ENCODE assay signal across 14 cellular contexts in genomic region chr11:3161309-3161708, GRCh38. TPM values are rescaled to one million over a fixed set of nuclear protein-coding genes. Genes with fewer than 3 reads are reported as not detected.
A peak's percentile ranks its signal among the peaks of the same experiment; 100 is the strongest.
DNase-seq lines count a peak whose midpoint lies in the region; ATAC-seq and TF ChIP-seq lines count a peak whose summit lies in the region.
"Had no signal": no experiment of that assay in that cellular context is flagged by ENCODE, and none has a peak within 500 bp of the region (broad histone marks: within the 10 kb centered on the region; RNA-seq: fewer than 3 reads in every experiment).

No MANE protein-coding gene starts in this region.

- CTCF ChIA-PET in Calu3 (lab: Charles Lee): no interaction called here

- H3K4me1 ChIP-seq in hepatocyte (ENCODE audit: insufficient read depth) (peaks cover 17% of the 10 kb centered on the region), psoas muscle (peaks cover 58% of the 10 kb centered on the region), colonic mucosa (peaks cover 13% of the 10 kb centered on the region)
- H3K4me1 ChIP-seq: foreskin keratinocyte had no signal

- H3K9me2 ChIP-seq in hepatocyte (replicated peaks; ENCODE audit: insufficient read depth): no peaks in the 10 kb centered on the region

- H3K9me3 ChIP-seq in hepatocyte (ENCODE audit: low read depth) (no peaks in the 10 kb centered on the region), psoas muscle (no peaks in the 10 kb centered on the region), colonic mucosa (no peaks in the 10 kb centered on the region)

- peaks cover 16% of the 10 kb centered on the region for H4K20me1 ChIP-seq in hepatocyte (ENCODE audit: insufficient read depth, poor library complexity, severe bottlenecking)

- H3K79me2 ChIP-seq in hepatocyte: peaks cover 32% of the 10 kb centered on the region

- H3K4me3 ChIP-seq in hepatocyte (no peak overlapping the region), psoas muscle (peak overlapping the region; percentile 70), colonic mucosa (no peak overlapping the region)
- H3K4me3 ChIP-seq: GM12878 had no signal

- peak overlapping the region; percentile 85 for H3K4me2 ChIP-seq in hepatocyte

- peaks cover 13 to 17% of the 10 kb centered on the region in 2 donors for H3K36me3 Mint-ChIP-seq in CD14-positive monocyte
- peaks cover 17% of the 10 kb centered on the region for H3K36me3 Mint-ChIP-seq in Calu3 (ENCODE audit: insufficient read depth, unreplicated experiment)

- peaks cover 77% of the 10 kb centered on the region for H3K4me1 Mint-ChIP-seq in CD14-positive monocyte
- H3K4me1 Mint-ChIP-seq in Calu3 (ENCODE audit: low read depth, unreplicated experiment): peaks cover 15% of the 10 kb centered on the region

- H3K27me3 ChIP-seq in hepatocyte: peaks cover 9% of the 10 kb centered on the region
- H3K27me3 ChIP-seq in psoas muscle (ENCODE audit: insufficient read depth in 3 of 3, low read length in 2 of 3): no peaks in the 10 kb centered on the region
- no peaks in the 10 kb centered on the region for H3K27me3 ChIP-seq in colonic mucosa

- no peak overlapping the region for H3K27ac Mint-ChIP-seq in CD14-positive monocyte
- H3K27ac Mint-ChIP-seq in Calu3 (ENCODE audit: unreplicated experiment): no peak overlapping the region
- H3K27ac Mint-ChIP-seq: activated CD4-positive, alpha-beta T cell treated with anti-CD3 and anti-CD28 coated beads for 36 hours had no signal

- H3K9me3 Mint-ChIP-seq in CD14-positive monocyte (peaks cover 0 to 4% (median 0%) of the 10 kb centered on the region in 7 donors), Calu3 (ENCODE audit: low read depth, unreplicated experiment) (no peaks in the 10 kb centered on the region)

- H3K27ac ChIP-seq in angular gyrus (ENCODE audit: low read depth, low read length) (peak overlapping the region; percentile 31), hepatocyte (no peak overlapping the region), psoas muscle (peak overlapping the region; percentile 41), colonic mucosa (no peak overlapping the region)
- H3K27ac ChIP-seq: C4-2B, foreskin keratinocyte had no signal

- intact Hi-C loops in CD14-positive monocyte (cut with micrococcal nuclease) (loop anchor here in 1 of 2 donors (5.0 kb wide), 1 partner anchor 49 kb away; no protein-coding TSS in a partner anchor), psoas muscle (cut with DNase I) (loop anchor here (1.0 to 10.0 kb wide), 3 partner anchors 14 to 107 kb away; partner anchors contain the start of gene CARS1 (in 1 of the 2)), colonic mucosa (cut with DNase I) (no loop called here), Calu3 (cut with micrococcal nuclease; ENCODE audit: unreplicated experiment) (no loop called here)

- TF ChIP-seq POLR2A in GM18505 (IDR thresholded peaks at IDR 0.05; ENCODE audit: borderline replicate concordance, extremely low read depth, insufficient read depth, insufficient read length): no peak

- ATAC-seq in psoas muscle: no peak
- ATAC-seq in GM18505 (IDR thresholded peaks at IDR 0.05; ENCODE audit: unreplicated experiment): no peak
- ATAC-seq: activated CD4-positive, alpha-beta T cell treated with anti-CD3 and anti-CD28 coated beads for 36 hours; GM12878 had no signal

- H3K36me3 ChIP-seq in hepatocyte (replicated peaks; ENCODE audit: insufficient read depth, low read depth): no peaks in the 10 kb centered on the region
- H3K36me3 ChIP-seq in psoas muscle (ENCODE audit: insufficient read depth in 1 of 2, low read depth in 1 of 2): no peaks in the 10 kb centered on the region
- no peaks in the 10 kb centered on the region for H3K36me3 ChIP-seq in colonic mucosa

- H3K4me3 Mint-ChIP-seq in CD14-positive monocyte: peak overlapping the region in 1 of 2 donors; percentile 83
- no peak overlapping the region for H3K4me3 Mint-ChIP-seq in Calu3 (ENCODE audit: low read depth, unreplicated experiment)
- H3K4me3 Mint-ChIP-seq: activated CD4-positive, alpha-beta T cell treated with anti-CD3 and anti-CD28 coated beads for 36 hours had no signal

- peaks cover 4 to 9% (median 6%) of the 10 kb centered on the region in 3 donors for H3K27me3 Mint-ChIP-seq in CD14-positive monocyte (ENCODE audit: low read depth in 3 of 3)
- H3K27me3 Mint-ChIP-seq in Calu3 (ENCODE audit: unreplicated experiment): peaks cover 60% of the 10 kb centered on the region

- DNase-seq in CD14-positive monocyte (ENCODE audit: low spot score) (peak; percentile 41), hepatocyte (ENCODE audit: low spot score) (no peak), psoas muscle (peak in 1 of 2 donors; percentile 49), KG1 (lab: John Stamatoyannopoulos, UW) (no peak), colonic mucosa (no peak), Calu3 (no peak)
- DNase-seq: activated CD4-positive, alpha-beta T cell treated with anti-CD3 and anti-CD28 coated beads for 36 hours; amniotic stem cell; foreskin keratinocyte; NCI-H1694 had no signal

- TF ChIP-seq CTCF in CD14-positive monocyte (IDR thresholded peaks at IDR 0.05) (no peak), hepatocyte (IDR thresholded peaks at IDR 0.05; ENCODE audit: poor library complexity) (no peak), psoas muscle (IDR thresholded peaks at IDR 0.05) (no peak), colonic mucosa (IDR thresholded peaks at IDR 0.05) (no peak), Calu3 (IDR thresholded peaks at IDR 0.05; ENCODE audit: unreplicated experiment) (no peak)

- 92% methylated on average over 14 of the region's 14 CpGs for WGBS in hepatocyte (ENCODE audit: low lambda C conversion rate, missing lambda C conversion rate)
- 75 to 83% (median 80%) methylated on average over 14 of the region's 14 CpGs for WGBS in psoas muscle, 3 donors

- no peak overlapping the region for H2AFZ ChIP-seq in hepatocyte

- H3K9ac ChIP-seq in colonic mucosa (ENCODE audit: low read depth in 2 of 2, low read length in 2 of 2): peak overlapping the region in 1 of 2 donors; percentile 66

- no TSS peak for BruUV-seq in Calu3 (replicated peaks; lab: Mats Ljungman, UMichigan)

RNA-seq across cellular contexts. Expression of gene OSBPL5, which starts 3.8 kb away (rescaled TPM):
- polyA plus RNA-seq in CD14-positive monocyte (1 to 10 TPM; 3.1 to 6.8 TPM), hepatocyte (9.8 and 12.5 TPM in 2 replicates), psoas muscle (1 to 10 TPM; 3.4 to 5.0 (median 4.3) TPM)
- total RNA-seq in hepatocyte (8.7 and 9.0 TPM in 2 replicates), psoas muscle (10 to 100 TPM in 2 of 4 donors, 1 to 10 TPM in 2; 6.9 to 12.4 (median 10.3) TPM), colonic mucosa (10 to 100 TPM; 34.0 to 69.5 TPM), Calu3 (2022) (6.1 and 7.1 TPM in 2 replicates)
- total RNA-seq: GM12878 had no signal
- polyA plus RNA-seq: GM12878 had no signal

RNA-seq across cellular contexts. Expression of gene MRGPRG, which starts 57.3 kb away (rescaled TPM):
- polyA plus RNA-seq in CD14-positive monocyte (not detected), hepatocyte (not detected in 2 replicates), psoas muscle (not detected)
- total RNA-seq in hepatocyte (not detected in 2 replicates), psoas muscle (not detected), colonic mucosa (not detected), Calu3 (2022) (not detected in 2 replicates)
- total RNA-seq: activated CD4-positive, alpha-beta T cell treated with anti-CD3 and anti-CD28 coated beads for 36 hours; foreskin keratinocyte; GM12878 had no signal
- polyA plus RNA-seq: foreskin keratinocyte, GM12878 had no signal

Comparison
In these comparisons a context has a peak if more than half of its experiments do, and no peak if none do; other contexts are left out.
1. H3K27ac ChIP-seq: peak in angular gyrus (single experiment) and psoas muscle (single experiment); none in hepatocyte (single experiment) and colonic mucosa (single experiment).
2. intact Hi-C loops: an anchor here in psoas muscle (1.0 to 10.0 kb wide); none called in colonic mucosa and Calu3.